Comparison of ENCODE assay signal across 8 cellular contexts in the genomic region with DNA sequence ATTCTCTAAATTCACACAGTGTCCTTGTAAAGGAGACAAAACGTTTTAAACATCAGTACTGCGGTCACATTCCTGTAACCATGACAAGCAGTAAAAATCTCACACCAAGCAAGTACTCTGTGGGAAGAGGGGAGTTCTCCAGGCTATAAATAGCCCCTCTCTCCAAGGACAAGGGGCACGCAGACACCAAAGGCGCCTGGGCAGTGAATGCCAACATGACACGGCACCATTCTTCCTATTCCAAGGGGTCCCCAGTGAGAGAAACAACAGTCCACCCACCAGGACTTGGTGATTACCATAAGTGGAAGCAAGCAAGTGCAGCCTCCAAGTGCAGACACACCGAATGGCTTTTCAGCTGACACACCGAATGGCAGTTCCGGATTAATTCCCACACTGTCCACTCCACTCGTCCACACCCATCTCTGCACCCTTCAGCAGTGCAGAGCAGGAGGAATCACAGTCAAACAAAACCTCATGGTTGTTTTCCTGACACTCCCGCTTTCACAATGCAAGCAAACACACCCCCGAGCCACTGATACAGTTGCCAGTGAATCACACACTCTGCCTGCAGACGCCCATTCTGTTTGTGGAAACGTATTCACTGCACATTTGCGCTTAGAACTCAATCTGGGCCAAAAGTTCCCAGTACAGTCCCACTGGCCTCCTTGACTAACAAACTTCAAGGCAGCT. TPM values are rescaled to one million over a fixed set of nuclear protein-coding genes. Genes with fewer than 3 reads are reported as not detected.
DNase-seq lines count a peak whose midpoint lies in the region; ATAC-seq and TF ChIP-seq lines count a peak whose summit lies in the region.

No MANE protein-coding gene starts in this region.

- peak overlapping the region; percentile 19 for H3K27ac ChIP-seq in IMR-90 (ENCODE audit: insufficient read depth, low read length)
- H3K27ac ChIP-seq in parathyroid adenoma: no peak overlapping the region

- no TSS peak for BruUV-seq in IMR-90 (replicated peaks; lab: Mats Ljungman, UMichigan)

- H3K9me3 ChIP-seq in IMR-90 (ENCODE audit: control insufficient read depth, insufficient read depth, low read length) (no peaks in the 10 kb centered on the region), parathyroid adenoma (ENCODE audit: control insufficient read depth, low read length) (no peaks in the 10 kb centered on the region)

- H3K4me3 ChIP-seq in IMR-90 (ENCODE audit: insufficient read depth, low read depth, low read length): peak overlapping the region; percentile 90
- peak overlapping the region; percentile 63 for H3K4me3 ChIP-seq in parathyroid adenoma (ENCODE audit: low read depth, low read length)

- ATAC-seq in IMR-90 (ENCODE audit: low read depth): peak; percentile 0
- ATAC-seq in Right ventricle myocardium inferior: peak; percentile 12
- ATAC-seq in GM18520 (IDR thresholded peaks at IDR 0.05; ENCODE audit: unreplicated experiment): no peak

- no peak; the same call in 1 of the 2 replicates for TF ChIP-seq POLR2A in IMR-90 (IDR thresholded peaks at IDR 0.05; ENCODE audit: low read depth, low read length)

- H3K4me2 ChIP-seq in IMR-90 (ENCODE audit: low read depth, low read length) (peak overlapping the region; percentile 72), parathyroid adenoma (ENCODE audit: low read length) (peak overlapping the region; percentile 54)

- no peak for TF ChIP-seq CTCF in IMR-90 (conservative IDR thresholded peaks at IDR 0.05; ENCODE audit: low read depth, low read length)
- TF ChIP-seq CTCF in parathyroid adenoma (IDR thresholded peaks at IDR 0.05): no peak

- H3K36me3 Mint-ChIP-seq in activated naive CD4-positive, alpha-beta T cell treated with anti-CD3 and anti-CD28 coated beads, Interleukin-2, amount 10 ng/mL, durations not matched to agents 7 days and 5 days: peaks cover 21% of the 10 kb centered on the region

- DNase-seq in AG20443 (ENCODE audit: low spot score) (peak; percentile 82), IMR-90 (peak; percentile 77), Right ventricle myocardium inferior (ENCODE audit: missing footprints) (peak; percentile 65), NCI-H1048 (lab: John Stamatoyannopoulos, UW) (no peak), NCI-H1417 treated with DMSO at 0.1 percent for 48 hours (lab: John Stamatoyannopoulos, UW) (no peak)
- DNase-seq in activated naive CD4-positive, alpha-beta T cell treated with anti-CD3 and anti-CD28 coated beads, Interleukin-2, amount 10 ng/mL, durations not matched to agents 7 days and 5 days: peak; percentile 42

- peak overlapping the region; percentile 74 for H2AK9ac ChIP-seq in IMR-90 (replicated peaks; ENCODE audit: low read depth, low read length, poor library complexity)

- no peak overlapping the region for H4K8ac ChIP-seq in IMR-90 (ENCODE audit: low read depth in 2 of 2, low read length in 2 of 2)

- no peak overlapping the region for H3K18ac ChIP-seq in IMR-90 (ENCODE audit: low read depth, low read length)

- H2BK120ac ChIP-seq in IMR-90 (ENCODE audit: low read depth, low read length): no peak overlapping the region

- peaks cover 30% of the 10 kb centered on the region for H3K79me2 ChIP-seq in parathyroid adenoma

- no peaks in the 10 kb centered on the region for H3K27me3 Mint-ChIP-seq in activated naive CD4-positive, alpha-beta T cell treated with anti-CD3 and anti-CD28 coated beads, Interleukin-2, amount 10 ng/mL, durations not matched to agents 7 days and 5 days

- dilution Hi-C loops in IMR-90 (cut with HindIII; ENCODE audit: low sequenced_read_pairs, unreplicated experiment): no loop called here

- H3K9ac ChIP-seq in IMR-90 (ENCODE audit: low read depth, low read length): peak overlapping the region; percentile 91; the same call in 1 of the 2 replicates
- H3K9ac ChIP-seq in parathyroid adenoma: no peak overlapping the region

- peak overlapping the region; percentile 84 for H2AK5ac ChIP-seq in IMR-90 (ENCODE audit: low read depth, low read length)

- H3K27me3 ChIP-seq in IMR-90 (ENCODE audit: control insufficient read depth, insufficient read depth, low read length) (no peaks in the 10 kb centered on the region), parathyroid adenoma (ENCODE audit: control insufficient read depth, insufficient read depth, low read length) (no peaks in the 10 kb centered on the region)

- intact Hi-C loops in IMR-90 (cut with micrococcal nuclease) (loop anchor here (5.0 to 10.0 kb wide), 4 partner anchors 54 to 263 kb away; a partner anchor contains a TSS), Right ventricle myocardium inferior (cut with DNase I) (loop anchor here (2.0 kb wide), 1 partner anchor 25 kb away; no protein-coding TSS in a partner anchor)

- peak overlapping the region; percentile 56 for H3K4ac ChIP-seq in IMR-90 (ENCODE audit: low read depth, low read length)

- peak overlapping the region; percentile 88 for H3K27ac Mint-ChIP-seq in activated naive CD4-positive, alpha-beta T cell treated with anti-CD3 and anti-CD28 coated beads, Interleukin-2, amount 10 ng/mL, durations not matched to agents 7 days and 5 days

- no peaks in the 10 kb centered on the region for H3K9me3 Mint-ChIP-seq in activated naive CD4-positive, alpha-beta T cell treated with anti-CD3 and anti-CD28 coated beads, Interleukin-2, amount 10 ng/mL, durations not matched to agents 7 days and 5 days

- peak overlapping the region; percentile 90 for H3K4me3 Mint-ChIP-seq in activated naive CD4-positive, alpha-beta T cell treated with anti-CD3 and anti-CD28 coated beads, Interleukin-2, amount 10 ng/mL, durations not matched to agents 7 days and 5 days

- peaks cover 63% of the 10 kb centered on the region for H4K20me1 ChIP-seq in IMR-90 (ENCODE audit: insufficient read depth, low read length)

- peak overlapping the region; percentile 35 for H3K14ac ChIP-seq in IMR-90 (replicated peaks; ENCODE audit: low read depth, low read length)

- H4K5ac ChIP-seq in IMR-90 (ENCODE audit: low read depth, low read length): no peak overlapping the region

- H3K4me1 Mint-ChIP-seq in activated naive CD4-positive, alpha-beta T cell treated with anti-CD3 and anti-CD28 coated beads, Interleukin-2, amount 10 ng/mL, durations not matched to agents 7 days and 5 days: peaks cover 80% of the 10 kb centered on the region

- H2AFZ ChIP-seq in IMR-90 (replicated peaks; ENCODE audit: low read length, poor library complexity) (no peak overlapping the region), parathyroid adenoma (no peak overlapping the region)

- no peak for TF ChIP-seq RAD21 in IMR-90 (IDR thresholded peaks at IDR 0.05; ENCODE audit: low read length)

- 22% methylated on average over 5 of the region's 14 CpGs; no CpG with 5 or more reads in 1 of the 2 experiments for WGBS in IMR-90 (ENCODE audit: extremely low coverage in 2 of 2, insufficient read length in 1 of 2), 2 experiments

- peaks cover 5 to 61% of the 10 kb centered on the region in 2 experiments; a peak in 3 of 4 replicates for H3K79me1 ChIP-seq in IMR-90 (ENCODE audit: low read depth in 1 of 2, low read length in 2 of 2)

- H4K91ac ChIP-seq in IMR-90 (ENCODE audit: insufficient read depth, low read depth, low read length): peak overlapping the region; percentile 23; the same call in 1 of the 2 replicates

- H3K23ac ChIP-seq in IMR-90 (ENCODE audit: low read depth, low read length): peak overlapping the region; percentile 88

- 0 out of 3 replicates have a peak overlapping the region, but pooled peaks have one; percentile 3 for H2BK15ac ChIP-seq in IMR-90 (ENCODE audit: low read depth, low read length)

- CTCF ChIA-PET in IMR-90 (lab: Yijun Ruan, JAX): no interaction called here
- CTCF ChIA-PET in activated naive CD4-positive, alpha-beta T cell treated with anti-CD3 and anti-CD28 coated beads, Interleukin-2, amount 10 ng/mL, durations not matched to agents 7 days and 5 days (lab: Charles Lee): interaction anchor here (1.1 to 7.3 kb wide), 3 partner anchors 60 to 78 kb away, joined by 3 to 93 read pairs (median 4); a partner anchor contains a TSS

- H2BK5ac ChIP-seq in IMR-90 (ENCODE audit: low read depth, low read length, poor library complexity, severe bottlenecking): peak overlapping the region; percentile 29

- in situ Hi-C loops in IMR-90 (cut with MboI; ENCODE audit: low sequenced_read_pairs): no loop called here

- H3K56ac ChIP-seq in IMR-90 (ENCODE audit: extremely low read depth, insufficient read depth, low read length): peak overlapping the region; percentile 34; the same call in 1 of the 2 replicates

- H2BK20ac ChIP-seq in IMR-90 (ENCODE audit: low read depth, low read length): peak overlapping the region; percentile 29; the same call in 1 of the 2 replicates

- peaks cover 30% of the 10 kb centered on the region for H3K4me1 ChIP-seq in IMR-90 (ENCODE audit: control insufficient read depth, insufficient read depth, low read length)
- peaks cover 12% of the 10 kb centered on the region for H3K4me1 ChIP-seq in parathyroid adenoma

- peaks cover 33% of the 10 kb centered on the region for H3K9me1 ChIP-seq in IMR-90 (ENCODE audit: insufficient read depth, low read length)

- H3K36me3 ChIP-seq in IMR-90 (ENCODE audit: control insufficient read depth, insufficient read depth, low read length): peaks cover 6% of the 10 kb centered on the region
- no peaks in the 10 kb centered on the region for H3K36me3 ChIP-seq in parathyroid adenoma (ENCODE audit: control insufficient read depth, insufficient read depth, low read length)

- POLR2A ChIA-PET in IMR-90 (lab: Charles Lee; ENCODE audit: unreplicated experiment): no interaction called here

TF ChIP-seq in IMR-90, 13 proteins besides CTCF, POLR2A, EP300 and RAD21 (continues in another document):
- TF ChIP-seq BHLHE40 (IDR thresholded peaks at IDR 0.05; ENCODE audit: low read depth, low read length) (peak; percentile 36), SMC3 (IDR thresholded peaks at IDR 0.05; ENCODE audit: low read depth, low read length) (no peak; the same call in 1 of the 2 replicates), CEBPB (IDR thresholded peaks at IDR 0.05; ENCODE audit: low read depth, low read length) (peak; percentile 86), MXI1 (IDR thresholded peaks at IDR 0.05; ENCODE audit: borderline replicate concordance, low read depth, low read length) (peak; percentile 96)

RNA-seq across cellular contexts. Expression of a gene that starts 1.8 kb away (rescaled TPM):
- total RNA-seq in IMR-90 (2012; rRNA removed) (194 and 230 TPM in 2 replicates), Right ventricle myocardium inferior (160 TPM)
- polyA plus RNA-seq in IMR-90 (2012; rRNA removed): 156 and 167 TPM in 2 replicates
- polyA plus RNA-seq in IMR-90 (2012; cell fraction: cytosol; rRNA removed): 112 and 137 TPM in 2 replicates
- 67.9 and 125 TPM in 2 replicates for polyA plus RNA-seq in IMR-90 (2012; cell fraction: nucleus; rRNA removed; ENCODE audit: low replicate concordance)

RNA-seq across cellular contexts. Expression of a gene that starts 49.0 kb away (rescaled TPM):
- total RNA-seq in IMR-90 (2012; rRNA removed) (not detected in 2 replicates), Right ventricle myocardium inferior (36.7 TPM)
- 0.14 TPM in 1 of 2 replicates, not detected in the other for polyA plus RNA-seq in IMR-90 (2012; rRNA removed)
- polyA plus RNA-seq in IMR-90 (2012; cell fraction: cytosol; rRNA removed): 0.06 and 0.15 TPM in 2 replicates
- polyA plus RNA-seq in IMR-90 (2012; cell fraction: nucleus; rRNA removed; ENCODE audit: low replicate concordance): 0.07 TPM in 1 of 2 replicates, not detected in the other

RNA-seq across cellular contexts. Expression of a gene that starts 53.9 kb away (rescaled TPM):
- total RNA-seq in IMR-90 (2012; rRNA removed): 64.9 and 103 TPM in 2 replicates
- 101 and 104 TPM in 2 replicates for polyA plus RNA-seq in IMR-90 (2012; rRNA removed)
- 73.7 and 82.6 TPM in 2 replicates for polyA plus RNA-seq in IMR-90 (2012; cell fraction: cytosol; rRNA removed)
- polyA plus RNA-seq in IMR-90 (2012; cell fraction: nucleus; rRNA removed; ENCODE audit: low replicate concordance): 23.5 and 36.3 TPM in 2 replicates
- total RNA-seq in Right ventricle myocardium inferior: 73.9 TPM

Comparison
In these comparisons a context has a peak if more than half of its experiments do, and no peak if none do; other contexts are left out.
1. DNase-seq: peak in AG20443 (single experiment), IMR-90 (single experiment), activated naive CD4-positive, alpha-beta T cell treated with anti-CD3 and anti-CD28 coated beads, Interleukin-2, amount 10 ng/mL, durations not matched to agents 7 days and 5 days (single experiment) and Right ventricle myocardium inferior (single experiment); none in NCI-H1048 (single experiment) and NCI-H1417 treated with DMSO at 0.1 percent for 48 hours (single experiment).
2. RNA of a gene that starts 49.0 kb away (total RNA-seq): 36.7 TPM in Right ventricle myocardium inferior (single experiment); not detected in IMR-90; every median in the first group is over 10 times any median in the second.